7 cellular contexts compared by ENCODE assay signal in the genomic region with DNA sequence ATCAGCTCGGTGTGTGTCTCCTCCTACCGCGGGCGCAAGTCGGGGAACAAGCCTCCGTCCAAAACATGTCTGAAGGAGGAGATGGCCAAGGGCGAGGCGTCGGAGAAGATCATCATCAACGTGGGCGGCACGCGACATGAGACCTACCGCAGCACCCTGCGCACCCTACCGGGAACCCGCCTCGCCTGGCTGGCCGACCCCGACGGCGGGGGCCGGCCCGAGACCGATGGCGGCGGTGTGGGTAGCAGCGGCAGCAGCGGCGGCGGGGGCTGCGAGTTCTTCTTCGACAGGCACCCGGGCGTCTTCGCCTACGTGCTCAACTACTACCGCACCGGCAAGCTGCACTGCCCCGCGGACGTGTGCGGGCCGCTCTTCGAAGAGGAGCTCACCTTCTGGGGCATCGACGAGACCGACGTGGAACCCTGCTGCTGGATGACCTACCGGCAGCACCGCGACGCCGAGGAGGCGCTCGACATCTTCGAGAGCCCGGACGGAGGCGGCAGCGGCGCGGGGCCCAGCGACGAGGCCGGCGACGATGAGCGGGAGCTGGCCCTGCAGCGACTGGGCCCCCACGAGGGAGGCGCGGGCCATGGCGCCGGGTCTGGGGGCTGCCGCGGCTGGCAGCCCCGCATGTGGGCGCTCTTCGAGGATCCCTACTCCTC. TPM values are rescaled to one million over a fixed set of nuclear protein-coding genes. Genes with fewer than 3 reads are reported as not detected.
A peak's percentile ranks its signal among the peaks of the same experiment; 100 is the strongest.
DNase-seq lines count a peak whose midpoint lies in the region; ATAC-seq and TF ChIP-seq lines count a peak whose summit lies in the region.

No MANE protein-coding gene starts in this region.

- peak overlapping the region; percentile 91 for H3K27ac Mint-ChIP-seq in activated CD4-positive, alpha-beta T cell treated with anti-CD3 and anti-CD28 coated beads, Interleukin-2, amount 10 ng/mL, durations not matched to agents 7 days and 5 days

- DNase-seq in HL-60 (ENCODE audit: low read depth in 1 of 2, low spot score in 1 of 2) (no peak), foreskin keratinocyte (no peak), spleen (peak; percentile 88), amygdala (lab: John Stamatoyannopoulos, UW) (no peak)
- DNase-seq in activated CD4-positive, alpha-beta T cell treated with anti-CD3 and anti-CD28 coated beads, Interleukin-2, amount 10 ng/mL, durations not matched to agents 7 days and 5 days = no peak

- no peaks in the 10 kb centered on the region for H3K9me3 ChIP-seq in spleen

- WGBS in spleen, 5 donors = 4 to 8% (median 7%) methylated on average over 32 to 80 of the region's 80 CpGs

- no peaks in the 10 kb centered on the region for H3K9me3 Mint-ChIP-seq in activated CD4-positive, alpha-beta T cell treated with anti-CD3 and anti-CD28 coated beads, Interleukin-2, amount 10 ng/mL, durations not matched to agents 7 days and 5 days

- TF ChIP-seq CTCF in HL-60 (IDR thresholded peaks at IDR 0.05; ENCODE audit: insufficient read depth, low read length) = no peak
- no peak for TF ChIP-seq CTCF in foreskin keratinocyte (conservative IDR thresholded peaks at IDR 0.05)
- no peak for TF ChIP-seq CTCF in spleen (IDR thresholded peaks at IDR 0.05 in 8 of 11, conservative IDR thresholded peaks at IDR 0.05 in 3 of 11)

- intact Hi-C loops in spleen (cut with DNase I; ENCODE audit: low total_unique reads) = no loop called here

- H3K4me3 ChIP-seq in HL-60 (replicated peaks; ENCODE audit: insufficient read depth, low read length) (peak overlapping the region; percentile 54), spleen (peak overlapping the region; percentile 70 to 92 (median 82))

- H3K4me1 ChIP-seq in foreskin keratinocyte (no peaks in the 10 kb centered on the region), spleen (peaks cover 38 to 87% (median 68%) of the 10 kb centered on the region in 6 donors)

- peaks cover 2% of the 10 kb centered on the region for H3K36me3 Mint-ChIP-seq in activated CD4-positive, alpha-beta T cell treated with anti-CD3 and anti-CD28 coated beads, Interleukin-2, amount 10 ng/mL, durations not matched to agents 7 days and 5 days (ENCODE audit: low read depth)

- H3K4me3 Mint-ChIP-seq in activated CD4-positive, alpha-beta T cell treated with anti-CD3 and anti-CD28 coated beads, Interleukin-2, amount 10 ng/mL, durations not matched to agents 7 days and 5 days = peak overlapping the region; percentile 81

- no peaks in the 10 kb centered on the region for H3K36me3 ChIP-seq in spleen

- H3K27ac ChIP-seq in HL-60 (replicated peaks) = no peak overlapping the region
- no peak overlapping the region for H3K27ac ChIP-seq in foreskin keratinocyte
- H3K27ac ChIP-seq in spleen = peak overlapping the region in 6 of 8 donors; percentile 9 to 97 (median 92)

- POLR2A ChIA-PET in activated CD4-positive, alpha-beta T cell treated with anti-CD3 and anti-CD28 coated beads, Interleukin-2, amount 10 ng/mL, durations not matched to agents 7 days and 5 days (lab: Charles Lee) = no interaction called here

- peaks cover 48% of the 10 kb centered on the region for H3K4me1 Mint-ChIP-seq in activated CD4-positive, alpha-beta T cell treated with anti-CD3 and anti-CD28 coated beads, Interleukin-2, amount 10 ng/mL, durations not matched to agents 7 days and 5 days

- TF ChIP-seq POLR2A in spleen (IDR thresholded peaks at IDR 0.05) = no peak

- ATAC-seq in foreskin keratinocyte (peak; percentile 1), GM19023 (IDR thresholded peaks at IDR 0.05; ENCODE audit: unreplicated experiment) (no peak), HG02885 (IDR thresholded peaks at IDR 0.05; ENCODE audit: poor library complexity, unreplicated experiment) (no peak)

- H3K27me3 Mint-ChIP-seq in activated CD4-positive, alpha-beta T cell treated with anti-CD3 and anti-CD28 coated beads, Interleukin-2, amount 10 ng/mL, durations not matched to agents 7 days and 5 days = peaks cover 11% of the 10 kb centered on the region

- H3K27me3 ChIP-seq in HL-60 (ENCODE audit: insufficient read depth, poor library complexity, severe bottlenecking) (peaks cover 7% of the 10 kb centered on the region), foreskin keratinocyte (peaks cover 27% of the 10 kb centered on the region), spleen (replicated peaks in 1 of 7) (peaks cover 0 to 22% (median 5%) of the 10 kb centered on the region in 7 donors)

- CTCF ChIA-PET in activated CD4-positive, alpha-beta T cell treated with anti-CD3 and anti-CD28 coated beads, Interleukin-2, amount 10 ng/mL, durations not matched to agents 7 days and 5 days (lab: Charles Lee) = interaction anchor here (1.1 to 6.8 kb wide), 8 partner anchors 9 to 364 kb away, joined by 3 to 48 read pairs (median 4); a partner anchor contains a TSS

RNA-seq across cellular contexts. Expression of a gene that starts 1.5 kb away (rescaled TPM):
- total RNA-seq in activated CD4-positive, alpha-beta T cell treated with anti-CD3 and anti-CD28 coated beads, Interleukin-2, amount 10 ng/mL, durations not matched to agents 7 days and 5 days = 1 to 10 TPM; 7.1 to 8.2 TPM
- 1.8 and 1.9 TPM in 2 replicates for total RNA-seq in foreskin keratinocyte
- 1.5 and 1.7 TPM in 2 replicates for polyA plus RNA-seq in foreskin keratinocyte
- total RNA-seq in spleen = 10 to 100 TPM in 5 of 7 donors, 1 to 10 TPM in 2; 9.8 to 22.1 (median 14.8) TPM
- 1 to 10 TPM; 1.4 to 3.7 (median 2.1) TPM for polyA plus RNA-seq in spleen

Comparison
In these comparisons a context has a peak if more than half of its experiments do, and no peak if none do; other contexts are left out.
1. H3K27ac ChIP-seq: peak in spleen (6 of 8); none in HL-60 (single experiment) and foreskin keratinocyte (single experiment).